8 cellular contexts compared by ENCODE assay signal in the genomic region with DNA sequence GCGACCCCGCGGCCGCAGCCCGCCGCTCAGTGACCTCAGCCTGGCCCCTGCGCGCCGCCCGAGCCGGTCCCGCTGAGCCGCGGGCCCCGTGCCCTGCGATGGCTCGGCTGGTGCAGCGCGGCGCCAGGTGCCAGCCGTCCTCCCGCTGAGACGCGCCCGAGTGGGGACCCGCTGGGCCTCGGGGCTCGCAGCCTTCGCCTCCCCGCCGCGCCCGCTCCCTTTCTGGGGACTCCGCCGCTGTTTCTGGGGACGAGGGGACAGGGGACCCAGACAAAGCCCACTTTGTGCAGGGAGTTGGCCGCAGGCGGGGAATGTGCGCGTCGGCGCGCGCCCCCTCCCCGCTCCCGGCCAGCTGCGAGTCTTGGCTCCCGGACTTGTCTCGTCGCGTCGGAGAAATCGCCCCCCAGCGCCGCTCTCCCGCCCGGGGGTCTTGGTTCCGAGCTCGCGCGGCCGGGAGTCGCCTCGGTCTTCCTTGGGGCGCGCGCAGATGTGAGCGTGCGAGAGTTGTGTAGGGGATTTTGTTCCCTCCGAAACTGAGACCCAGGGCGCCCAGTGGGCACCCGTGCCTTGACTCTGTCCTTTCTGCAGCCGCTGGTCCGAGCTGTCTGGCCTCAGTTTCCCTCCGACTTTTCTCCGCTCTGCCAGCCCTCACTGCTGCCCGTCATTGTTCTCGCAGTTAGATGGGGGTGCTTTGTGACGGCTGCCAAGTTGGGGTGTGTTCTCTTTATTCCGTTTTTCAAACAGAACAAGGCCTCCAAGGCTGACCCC. TPM values are rescaled to one million over a fixed set of nuclear protein-coding genes. Genes with fewer than 3 reads are reported as not detected.
DNase-seq lines count a peak whose midpoint lies in the region; ATAC-seq lines count a peak whose summit lies in the region.

No MANE protein-coding gene starts in this region.

- H3K4me3 ChIP-seq in iPS-15b (ENCODE audit: low read depth, low read length) (peak overlapping the region; percentile 68), skeletal muscle tissue (ENCODE audit: low read length in 3 of 3) (peak overlapping the region; percentile 78 to 83 (median 78))

- H3K9me3 Mint-ChIP-seq in activated naive CD8-positive, alpha-beta T cell treated with anti-CD3 and anti-CD28 coated beads for 36 hours = no peaks in the 10 kb centered on the region

- H3K4me1 Mint-ChIP-seq in activated naive CD8-positive, alpha-beta T cell treated with anti-CD3 and anti-CD28 coated beads for 36 hours = peaks cover 2% of the 10 kb centered on the region

- H3K9ac ChIP-seq in iPS-15b (ENCODE audit: low read depth, low read length) = peak overlapping the region; percentile 5
- H3K9ac ChIP-seq in skeletal muscle tissue (ENCODE audit: low read depth in 1 of 3, low read length in 3 of 3) = peak overlapping the region; percentile 43 to 82 (median 45)

- peak; percentile 56 for ATAC-seq in GM18498 (IDR thresholded peaks at IDR 0.05; ENCODE audit: unreplicated experiment)
- peak; percentile 39 for ATAC-seq in HG02798 (IDR thresholded peaks at IDR 0.05; ENCODE audit: poor library complexity, unreplicated experiment)
- no peak for ATAC-seq in GM19324 (IDR thresholded peaks at IDR 0.05; ENCODE audit: low FRiP score, unreplicated experiment)

- H3K4me3 Mint-ChIP-seq in activated naive CD8-positive, alpha-beta T cell treated with anti-CD3 and anti-CD28 coated beads for 36 hours = peak overlapping the region; percentile 75

- no peaks in the 10 kb centered on the region for H3K36me3 Mint-ChIP-seq in activated naive CD8-positive, alpha-beta T cell treated with anti-CD3 and anti-CD28 coated beads for 36 hours

- peak overlapping the region; percentile 36 for H3K27ac ChIP-seq in skeletal muscle tissue (ENCODE audit: low read depth, low read length)

- no peak overlapping the region for H3K27ac Mint-ChIP-seq in activated naive CD8-positive, alpha-beta T cell treated with anti-CD3 and anti-CD28 coated beads for 36 hours

- H3K27me3 ChIP-seq in iPS-15b (ENCODE audit: control insufficient read depth, insufficient read depth, low read length) = peaks cover 64% of the 10 kb centered on the region
- H3K27me3 ChIP-seq in skeletal muscle tissue (ENCODE audit: control insufficient read depth in 3 of 3, insufficient read depth in 3 of 3, low read length in 3 of 3) = peaks cover 4 to 40% (median 17%) of the 10 kb centered on the region in 3 donors

- no peaks in the 10 kb centered on the region for H3K36me3 ChIP-seq in iPS-15b (ENCODE audit: control insufficient read depth, insufficient read depth, low read length)
- no peaks in the 10 kb centered on the region for H3K36me3 ChIP-seq in skeletal muscle tissue (ENCODE audit: control insufficient read depth in 3 of 3, insufficient read depth in 3 of 3, low read length in 3 of 3)

- H3K4me1 ChIP-seq in iPS-15b (ENCODE audit: control insufficient read depth, insufficient read depth, low read length) = peaks cover 2% of the 10 kb centered on the region
- peaks cover 20 to 25% (median 20%) of the 10 kb centered on the region in 3 donors for H3K4me1 ChIP-seq in skeletal muscle tissue (ENCODE audit: control insufficient read depth in 3 of 3, insufficient read depth in 3 of 3, low read length in 3 of 3)

- H3K27me3 Mint-ChIP-seq in activated naive CD8-positive, alpha-beta T cell treated with anti-CD3 and anti-CD28 coated beads for 36 hours = peaks cover 43% of the 10 kb centered on the region

- DNase-seq in activated naive CD8-positive, alpha-beta T cell treated with anti-CD3 and anti-CD28 coated beads for 36 hours = no peak
- DNase-seq in KBM-7 = no peak
- DNase-seq in NCI-H187 (lab: John Stamatoyannopoulos, UW) = no peak

- H3K9me3 ChIP-seq in iPS-15b (ENCODE audit: control insufficient read depth, insufficient read depth, low read length) (no peaks in the 10 kb centered on the region), skeletal muscle tissue (ENCODE audit: control insufficient read depth in 3 of 3, low read length in 3 of 3) (no peaks in the 10 kb centered on the region)

- in situ Hi-C loops in KBM-7 (cut with MboI; ENCODE audit: low pct_unique_long_range_greater_than_20kb, low sequenced_read_pairs) = no loop called here

RNA-seq across cellular contexts. Expression of a gene that starts 0.8 kb away (rescaled TPM):
- total RNA-seq in activated naive CD8-positive, alpha-beta T cell treated with anti-CD3 and anti-CD28 coated beads for 36 hours = 1 to 10 TPM; 1.7 to 2.3 TPM
- total RNA-seq in skeletal muscle tissue = 24.0 TPM

RNA-seq across cellular contexts. Expression of a gene that starts 50.6 kb away (rescaled TPM):
- 10 to 100 TPM; 14.9 to 17.1 TPM for total RNA-seq in activated naive CD8-positive, alpha-beta T cell treated with anti-CD3 and anti-CD28 coated beads for 36 hours
- 9.9 TPM for total RNA-seq in skeletal muscle tissue
